In the genomic region with DNA sequence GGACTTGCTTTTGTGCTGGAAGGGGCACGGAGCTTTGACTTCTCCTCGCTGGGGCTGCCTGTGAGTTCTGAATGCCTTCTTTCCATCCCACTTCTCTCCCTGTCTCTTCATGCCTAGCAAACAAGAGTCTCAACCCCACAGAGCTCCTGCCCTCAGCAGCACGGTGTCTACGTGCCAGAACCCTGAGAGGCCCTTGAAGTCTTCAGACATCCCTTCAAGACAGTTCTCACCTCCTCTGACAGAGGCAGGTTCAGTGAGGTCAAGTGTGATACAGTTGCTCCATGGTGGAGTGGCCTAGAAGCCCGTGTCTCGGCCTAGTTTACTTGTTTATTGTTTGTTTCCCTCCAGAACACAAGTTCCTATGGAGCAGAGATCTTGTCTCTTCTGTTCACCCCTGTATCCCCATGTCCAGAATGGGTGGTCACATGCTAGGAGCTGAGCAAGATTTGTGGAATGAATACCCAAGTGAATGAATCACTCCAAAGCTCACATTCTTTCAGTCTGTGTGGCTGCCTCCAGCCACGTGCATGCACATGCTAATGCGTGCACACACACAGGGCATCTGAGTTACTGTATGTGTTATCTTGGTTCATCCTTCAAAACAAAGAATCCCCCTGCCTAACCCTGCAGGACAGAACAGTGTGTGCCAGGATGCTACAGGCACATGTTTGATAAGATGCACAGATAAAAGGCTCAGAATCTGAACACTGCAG, we compare ENCODE assay signal across 8 cellular contexts.
DNase-seq lines count a peak whose midpoint lies in the region; ATAC-seq and TF ChIP-seq lines count a peak whose summit lies in the region.

No MANE protein-coding gene starts in this region.

- H3K4me1 ChIP-seq in Caco-2 (peaks cover 15% of the 10 kb centered on the region), fibroblast of lung (ENCODE audit: control insufficient read depth, extremely low read depth, insufficient read depth, low read length) (peaks cover 11% of the 10 kb centered on the region)

- TF ChIP-seq CTCF in Caco-2 (IDR thresholded peaks at IDR 0.05; ENCODE audit: insufficient read depth in 1 of 2, low read depth in 1 of 2, low read length in 1 of 2, severe bottlenecking in 1 of 2, unreplicated experiment in 1 of 2): no peak
- TF ChIP-seq CTCF in fibroblast of lung (conservative IDR thresholded peaks at IDR 0.05 in 1 of 2, IDR thresholded peaks at IDR 0.05 in 1 of 2; ENCODE audit: low read depth in 1 of 2, low read length in 2 of 2): no peak
- no peak for TF ChIP-seq CTCF in omental fat pad (IDR thresholded peaks at IDR 0.05)

- H3K4me1 Mint-ChIP-seq in Caco-2 (ENCODE audit: low read depth, unreplicated experiment): peaks cover 24% of the 10 kb centered on the region

- H3K27ac ChIP-seq in fibroblast of lung (ENCODE audit: insufficient read depth, low read length): peak overlapping the region; percentile 91

- no peaks in the 10 kb centered on the region for H3K27me3 Mint-ChIP-seq in Caco-2 (ENCODE audit: insufficient read depth, unreplicated experiment)

- peak overlapping the region; percentile 39 for H2AFZ ChIP-seq in fibroblast of lung (ENCODE audit: low read length)

- CTCF ChIA-PET in Caco-2 (lab: Charles Lee): no interaction called here

- H4K20me1 ChIP-seq in fibroblast of lung (ENCODE audit: control insufficient read depth, extremely low read depth, insufficient read depth, low read length): no peaks in the 10 kb centered on the region

- POLR2A ChIA-PET in Caco-2 (lab: Charles Lee): interaction anchor here (0.6 kb wide), 1 partner anchor 83 kb away, joined by 3 read pairs; no protein-coding TSS in a partner anchor

- H3K9ac ChIP-seq in fibroblast of lung (ENCODE audit: insufficient read depth, low read length): no peak overlapping the region

- H3K36me3 ChIP-seq in Caco-2 (ENCODE audit: control insufficient read depth, insufficient read depth, low read length): no peaks in the 10 kb centered on the region
- no peaks in the 10 kb centered on the region for H3K36me3 ChIP-seq in fibroblast of lung (ENCODE audit: control insufficient read depth, insufficient read depth, low read length)

- TSS peak; percentile 53 for BruUV-seq in Caco-2 (replicated peaks; lab: Mats Ljungman, UMichigan)

- H3K79me2 ChIP-seq in fibroblast of lung (ENCODE audit: control insufficient read depth, insufficient read depth, low read length): no peaks in the 10 kb centered on the region

- H3K9me3 ChIP-seq in Caco-2 (no peaks in the 10 kb centered on the region), fibroblast of lung (ENCODE audit: control insufficient read depth, insufficient read depth, low read depth, low read length) (no peaks in the 10 kb centered on the region)

- no peaks in the 10 kb centered on the region for H3K27me3 ChIP-seq in Caco-2 (replicated peaks; ENCODE audit: control insufficient read depth, insufficient read depth, low read length)
- H3K27me3 ChIP-seq in fibroblast of lung (ENCODE audit: control insufficient read depth, insufficient read depth, low read length): no peaks in the 10 kb centered on the region

- DNase-seq in Caco-2 (peak; percentile 47 to 60), RPMI7951 (ENCODE audit: low read depth) (peak; percentile 94), fibroblast of lung (ENCODE audit: low read depth in 2 of 2) (peak; percentile 90 to 98), omental fat pad (ENCODE audit: low spot score) (no peak), NCI-H187 treated with DMSO at 0.1 percent for 48 hours (lab: John Stamatoyannopoulos, UW) (no peak)
- no peak for DNase-seq in activated CD4-positive, alpha-beta T cell treated with anti-CD3 and anti-CD28 coated beads, Interleukin-2, amount 50 U/mL, for 48 hours

- H3K36me3 Mint-ChIP-seq in Caco-2 (ENCODE audit: insufficient read depth, unreplicated experiment): peaks cover 9% of the 10 kb centered on the region

- peaks cover 9% of the 10 kb centered on the region for H3K9me3 Mint-ChIP-seq in Caco-2 (ENCODE audit: unreplicated experiment)

- H3K4me3 ChIP-seq in Caco-2 (ENCODE audit: low read depth, low read length) (no peak overlapping the region), fibroblast of lung (replicated peaks in 1 of 4; ENCODE audit: control extremely low read depth in 1 of 4, insufficient read depth in 1 of 4, low read depth in 3 of 4, low read length in 4 of 4) (peak overlapping the region in 1 of 4 experiments; percentile 32)

- peak overlapping the region; percentile 93 for H3K27ac Mint-ChIP-seq in Caco-2 (ENCODE audit: unreplicated experiment)

- peak; percentile 93 for ATAC-seq in omental fat pad (ENCODE audit: low FRiP score)
- no peak for ATAC-seq in GM19467 (IDR thresholded peaks at IDR 0.05; ENCODE audit: unreplicated experiment)
- ATAC-seq in GM21381 (IDR thresholded peaks at IDR 0.05; ENCODE audit: unreplicated experiment): no peak

- intact Hi-C loops in Caco-2 (cut with micrococcal nuclease; ENCODE audit: unreplicated experiment): loop anchor here (1.0 to 10.0 kb wide), 3 partner anchors 15 to 407 kb away; no protein-coding TSS in a partner anchor

- H3K4me3 Mint-ChIP-seq in Caco-2 (ENCODE audit: unreplicated experiment): no peak overlapping the region

- H3K4me2 ChIP-seq in fibroblast of lung (ENCODE audit: extremely low read depth, insufficient read depth, low read length): peak overlapping the region; percentile 44

Comparison
In these comparisons a context has a peak if more than half of its experiments do, and no peak if none do; other contexts are left out.
1. DNase-seq: peak in Caco-2 (2 of 2), RPMI7951 (single experiment) and fibroblast of lung (2 of 2); none in omental fat pad (single experiment), activated CD4-positive, alpha-beta T cell treated with anti-CD3 and anti-CD28 coated beads, Interleukin-2, amount 50 U/mL, for 48 hours (0 of 2) and NCI-H187 treated with DMSO at 0.1 percent for 48 hours (single experiment).